ENCODE assay signal across 8 cellular contexts in the genomic region with DNA sequence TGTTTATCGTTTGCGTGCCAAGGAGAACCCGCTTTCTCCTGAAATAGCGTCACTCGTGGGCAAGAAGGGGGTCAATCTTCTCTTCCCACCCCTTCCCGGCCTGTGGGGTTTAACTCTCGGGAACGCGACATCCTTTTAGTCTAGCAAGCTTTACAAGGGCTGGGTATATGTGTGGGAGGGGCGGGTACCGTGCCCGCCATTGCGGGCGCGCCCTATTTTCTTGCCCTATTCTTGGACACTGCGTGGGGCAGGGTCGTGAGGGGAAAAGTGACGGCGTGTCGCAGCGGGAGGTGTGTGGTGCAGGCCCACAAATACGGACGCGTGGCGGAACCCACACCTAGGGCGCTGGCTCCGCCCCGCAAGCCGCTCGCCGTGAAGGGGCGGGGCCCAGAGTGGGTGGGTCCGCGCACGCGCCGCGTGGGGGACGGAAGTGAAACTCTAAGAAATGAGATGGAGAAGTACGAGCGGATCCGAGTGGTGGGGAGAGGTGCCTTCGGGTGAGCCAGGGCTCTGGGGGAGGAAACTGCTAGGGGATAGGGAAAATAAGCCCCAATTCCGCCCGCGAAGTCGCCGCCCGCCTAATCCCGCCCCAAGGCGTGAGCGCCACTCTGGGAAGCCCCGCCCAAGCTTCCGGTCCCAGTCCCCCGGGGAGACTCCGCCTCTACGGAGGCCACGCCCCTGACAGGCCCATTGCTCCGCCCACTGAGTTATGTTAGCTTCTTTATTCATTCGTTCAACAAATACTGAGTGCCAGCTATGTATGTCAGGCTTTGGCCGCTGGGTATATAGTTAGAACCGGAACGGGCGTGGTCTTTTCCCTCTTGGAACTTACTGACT. TPM values are rescaled to one million over a fixed set of nuclear protein-coding genes. Genes with fewer than 3 reads are reported as not detected.
DNase-seq lines count a peak whose midpoint lies in the region; ATAC-seq and TF ChIP-seq lines count a peak whose summit lies in the region.

A gene (plus strand): TSS at position 425 of the 837 bp plus-strand sequence. CDS start 26 bp downstream, at position 451.

- no peaks in the 10 kb centered on the region for H3K36me3 ChIP-seq in ovary
- H3K36me3 ChIP-seq in thoracic aorta = peaks cover 11% of the 10 kb centered on the region

- CTCF ChIA-PET in GM10248 (lab: Yijun Ruan, JAX) = interaction anchor here (1.0 to 7.0 kb wide), 19 partner anchors 8 to 389 kb away, joined by 3 to 472 read pairs (median 13); a partner anchor contains a TSS

- POLR2A ChIA-PET in GM10248 (lab: Yijun Ruan, JAX) = interaction anchor here (0.6 to 3.8 kb wide), 8 partner anchors 9 to 113 kb away, joined by 3 to 90 read pairs (median 12); a partner anchor contains a TSS

- H3K27ac Mint-ChIP-seq in activated naive CD8-positive, alpha-beta T cell treated with anti-CD3 and anti-CD28 coated beads for 36 hours = peak within 1 kb of the TSS; percentile 99

- peak within 1 kb of the TSS; percentile 100 for H3K4me3 Mint-ChIP-seq in activated naive CD8-positive, alpha-beta T cell treated with anti-CD3 and anti-CD28 coated beads for 36 hours

- TF ChIP-seq EP300 in ovary (IDR thresholded peaks at IDR 0.05) = peak; percentile 6

- ATAC-seq in HG02588 (IDR thresholded peaks at IDR 0.05; ENCODE audit: unreplicated experiment) (peak; percentile 41), Right ventricle myocardium inferior (peak; percentile 79), thoracic aorta (ENCODE audit: insufficient number of reproducible peaks, low FRiP score, low read depth) (peak; percentile 72)

- 1% methylated on average over 63 to 64 of the region's 64 CpGs for WGBS in ovary, 3 donors

- intact Hi-C loops in Right ventricle myocardium inferior (cut with DNase I) (loop anchor here (2.0 to 5.0 kb wide), 2 partner anchors 174 to 224 kb away; a partner anchor contains a TSS), ovary (cut with DNase I) (loop anchor here in 2 of 4 donors (2.0 to 10.0 kb wide), 2 partner anchors 16 to 166 kb away; a partner anchor contains a TSS)

- DNase-seq in GM10248 (ENCODE audit: extremely low spot score) = peak; percentile 89
- peak; percentile 82 for DNase-seq in NCI-H1105 treated with DMSO at 0.1 percent for 48 hours (lab: John Stamatoyannopoulos, UW)
- peak; percentile 93 for DNase-seq in SKM-1 treated with dmso at 0.1 percent for 144 hours (lab: John Stamatoyannopoulos, UW; ENCODE audit: unreplicated experiment)
- DNase-seq in activated naive CD8-positive, alpha-beta T cell treated with anti-CD3 and anti-CD28 coated beads for 36 hours = peak; percentile 97
- DNase-seq in Right ventricle myocardium inferior (ENCODE audit: missing footprints) = peak; percentile 97
- peak; percentile 94 to 98 (median 97) for DNase-seq in ovary
- DNase-seq in thoracic aorta (ENCODE audit: low spot score) = peak; percentile 93

- H3K27me3 Mint-ChIP-seq in activated naive CD8-positive, alpha-beta T cell treated with anti-CD3 and anti-CD28 coated beads for 36 hours = peaks cover 4% of the 10 kb centered on the region

- no peaks in the 10 kb centered on the region for H3K9me3 Mint-ChIP-seq in activated naive CD8-positive, alpha-beta T cell treated with anti-CD3 and anti-CD28 coated beads for 36 hours

- peaks cover 23% of the 10 kb centered on the region for H3K36me3 Mint-ChIP-seq in activated naive CD8-positive, alpha-beta T cell treated with anti-CD3 and anti-CD28 coated beads for 36 hours

- H3K4me1 ChIP-seq in ovary (ENCODE audit: insufficient read depth) (peaks cover 5% of the 10 kb centered on the region), thoracic aorta (ENCODE audit: control insufficient read depth in 1 of 2, low read depth in 2 of 2) (peaks cover 19 to 21% of the 10 kb centered on the region in 2 donors)

- H3K27ac ChIP-seq in ovary (peak within 1 kb of the TSS; percentile 89 to 95), thoracic aorta (peak within 1 kb of the TSS; percentile 93)

- H3K27me3 ChIP-seq in ovary (no peaks in the 10 kb centered on the region), thoracic aorta (replicated peaks; ENCODE audit: insufficient read depth) (no peaks in the 10 kb centered on the region)

- H3K4me3 ChIP-seq in ovary = peak within 1 kb of the TSS; percentile 86
- H3K4me3 ChIP-seq in thoracic aorta = peak within 1 kb of the TSS; percentile 74

- H3K4me1 Mint-ChIP-seq in activated naive CD8-positive, alpha-beta T cell treated with anti-CD3 and anti-CD28 coated beads for 36 hours = peaks cover 37% of the 10 kb centered on the region

- peak; percentile 75 for TF ChIP-seq POLR2A in ovary (IDR thresholded peaks at IDR 0.05)

- H3K9me3 ChIP-seq in ovary (no peaks in the 10 kb centered on the region), thoracic aorta (no peaks in the 10 kb centered on the region)

- TF ChIP-seq CTCF in GM10248 (IDR thresholded peaks at IDR 0.05; ENCODE audit: control extremely low read depth, extremely low read depth, low read depth, missing control alignments) (no peak), ovary (IDR thresholded peaks at IDR 0.05) (no peak), thoracic aorta (IDR thresholded peaks at IDR 0.05) (no peak)

RNA-seq across cellular contexts. Expression of the gene that starts here (rescaled TPM):
- total RNA-seq in activated naive CD8-positive, alpha-beta T cell treated with anti-CD3 and anti-CD28 coated beads for 36 hours = 1 to 10 TPM; 4.8 to 5.6 TPM
- total RNA-seq in Right ventricle myocardium inferior (0.60 TPM), ovary (1 to 10 TPM; 2.3 to 8.3 (median 3.4) TPM), thoracic aorta (1 to 10 TPM; 1.5 to 2.2 TPM)
- polyA plus RNA-seq in ovary = 1 to 10 TPM; 1.9 to 2.2 TPM

Comparison
In these comparisons a context has a peak if more than half of its experiments do, and no peak if none do; other contexts are left out.
1. Peak in every context shown above with its lines: DNase-seq, ATAC-seq, H3K4me3 ChIP-seq and H3K27ac ChIP-seq.
2. Peak in DNase-seq and ATAC-seq in Right ventricle myocardium inferior; RNA of the gene not detected or under 1 TPM.